8 cellular contexts compared by ENCODE assay signal in the genomic region with DNA sequence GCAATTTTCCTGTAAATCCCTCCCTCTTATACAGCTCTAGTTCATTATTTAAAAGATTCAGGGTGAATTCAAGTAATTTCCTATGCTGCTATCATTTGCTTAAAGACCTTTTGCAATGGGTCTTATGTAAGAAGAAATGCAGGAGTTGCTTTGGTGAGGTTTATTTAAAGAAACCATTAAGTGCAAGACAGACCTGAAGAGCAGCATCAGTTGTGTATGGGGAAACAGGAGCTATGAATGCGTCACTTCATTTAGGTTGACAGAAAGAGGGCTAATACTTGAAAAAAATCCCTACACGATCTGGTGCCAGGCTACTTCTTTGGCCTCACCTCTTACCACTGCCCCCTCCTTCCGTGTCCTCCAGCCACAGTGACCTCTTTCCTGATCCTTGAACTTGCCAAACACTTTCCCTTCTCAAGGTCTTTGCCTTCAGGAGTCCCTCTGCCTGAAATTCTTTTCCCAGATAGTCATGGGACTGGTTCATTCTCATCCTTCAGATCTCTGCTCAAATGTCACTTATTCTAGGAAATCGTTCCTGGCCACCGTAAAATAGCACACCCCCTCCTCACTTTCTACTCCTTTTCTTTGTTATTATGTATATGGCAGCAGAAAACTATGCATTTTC. TPM values are rescaled to one million over a fixed set of nuclear protein-coding genes. Genes with fewer than 3 reads are reported as not detected.
A peak's percentile ranks its signal among the peaks of the same experiment; 100 is the strongest.
DNase-seq lines count a peak whose midpoint lies in the region; ATAC-seq and TF ChIP-seq lines count a peak whose summit lies in the region.

No MANE protein-coding gene starts in this region.

- H3K27me3 ChIP-seq in HUES64 (ENCODE audit: insufficient read depth, low read length): peaks cover 32% of the 10 kb centered on the region

- ATAC-seq in HG02642 (IDR thresholded peaks at IDR 0.05; ENCODE audit: poor library complexity, unreplicated experiment): no peak

- H3K4me3 Mint-ChIP-seq in mesothelial cell of epicardium: peak overlapping the region; percentile 94

- H3K36me3 ChIP-seq in HUES64 (ENCODE audit: insufficient read depth, low read length): no peaks in the 10 kb centered on the region

- no peak for DNase-seq in AG10803 (ENCODE audit: low read depth)
- DNase-seq in astrocyte of the spinal cord (ENCODE audit: low read depth, low spot score): no peak
- no peak for DNase-seq in mesothelial cell of epicardium (ENCODE audit: low spot score in 2 of 2, unreplicated experiment in 2 of 2)
- no peak for DNase-seq in effector CD8-positive, alpha-beta T cell (lab: John Stamatoyannopoulos, UW)
- no peak for DNase-seq in HuH-7.5 (ENCODE audit: low spot score)
- DNase-seq in SK-N-DZ (ENCODE audit: low spot score): no peak

- H3K9me3 ChIP-seq in HUES64 (ENCODE audit: insufficient read depth, low read depth, low read length): no peaks in the 10 kb centered on the region

- no peaks in the 10 kb centered on the region for H3K36me3 Mint-ChIP-seq in mesothelial cell of epicardium

- WGBS in HUES64: 56% methylated on average over 5 of the region's 5 CpGs

- peaks cover 15% of the 10 kb centered on the region for H3K4me1 ChIP-seq in HUES64 (ENCODE audit: insufficient read depth, low read length)

- no peak overlapping the region; the same call in 1 of the 2 replicates for H3K27ac ChIP-seq in HUES64 (ENCODE audit: low read depth, low read length)

- in situ Hi-C loops in astrocyte of the spinal cord (cut with HindIII; ENCODE audit: low sequenced_read_pairs): no loop called here

- H3K27ac Mint-ChIP-seq in mesothelial cell of epicardium: peak overlapping the region; percentile 98

- peaks cover 3% of the 10 kb centered on the region for H3K27me3 Mint-ChIP-seq in mesothelial cell of epicardium (ENCODE audit: low read depth)

- no peak overlapping the region for H3K9ac ChIP-seq in HUES64 (ENCODE audit: low read depth, low read length)

- no peaks in the 10 kb centered on the region for H3K9me3 Mint-ChIP-seq in mesothelial cell of epicardium

- H3K4me3 ChIP-seq in AG10803 (ENCODE audit: low read length) (peak overlapping the region; percentile 81), HUES64 (ENCODE audit: low read length) (peak overlapping the region; percentile 67), astrocyte of the spinal cord (ENCODE audit: low read depth, low read length) (peak overlapping the region; percentile 83)

- H3K4me1 Mint-ChIP-seq in mesothelial cell of epicardium: peaks cover 18% of the 10 kb centered on the region

- no peak for TF ChIP-seq CTCF in AG10803 (conservative IDR thresholded peaks at IDR 0.05; ENCODE audit: low read length)
- no peak for TF ChIP-seq CTCF in astrocyte of the spinal cord (IDR thresholded peaks at IDR 0.05; ENCODE audit: low read depth, low read length)
- TF ChIP-seq CTCF in mesothelial cell of epicardium (IDR thresholded peaks at IDR 0.05; ENCODE audit: unreplicated experiment): no peak

RNA-seq across cellular contexts. Expression of gene JAK2, which starts 1.4 kb away (rescaled TPM):
- 1.7 TPM for polyA plus RNA-seq in HUES64 (2013, experiment 1 of 2)
- 1.7 TPM for polyA plus RNA-seq in HUES64 (2013, experiment 2 of 2)
- 5.3 to 6.7 TPM (median 6.6 TPM) in 3 replicates for total RNA-seq in mesothelial cell of epicardium
- 0.80 and 1.0 TPM in 2 replicates for polyA plus RNA-seq in SK-N-DZ (2014; cell fraction: cytosol; rRNA removed)
- polyA plus RNA-seq in SK-N-DZ (2014; cell fraction: nucleus; rRNA removed): 0.89 and 5.2 TPM in 2 replicates
